4 cellular contexts compared by ENCODE assay signal in the genomic region with DNA sequence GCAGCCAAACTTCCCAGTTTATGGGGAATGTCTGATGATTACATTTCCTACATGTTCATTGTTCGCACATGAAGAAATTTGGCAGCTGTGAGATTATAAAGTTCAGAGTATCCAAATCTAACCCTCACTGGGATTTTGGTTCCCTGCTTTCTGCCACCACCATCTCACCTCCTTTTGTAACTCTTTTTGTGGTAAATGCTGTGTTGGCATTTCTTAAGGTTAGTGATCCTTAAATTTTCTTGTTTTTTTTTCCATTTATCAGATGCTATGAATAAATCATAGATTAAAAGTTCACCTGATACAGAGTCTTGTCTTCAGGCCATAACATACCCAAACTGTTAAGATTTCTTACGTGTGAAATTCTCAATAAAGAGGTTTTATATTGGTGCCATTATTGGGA.
TF ChIP-seq lines count a peak whose summit lies in the region.

No MANE protein-coding gene starts in this region.

TF ChIP-seq in HepG2, 621 proteins besides CTCF, POLR2A, EP300 and RAD21:
- TF ChIP-seq MAFK (conservative IDR thresholded peaks at IDR 0.05 in 1 of 2, IDR thresholded peaks at IDR 0.05 in 1 of 2; ENCODE audit: low read length in 2 of 2), result peak; percentile 87 to 91
- TF ChIP-seq MAFF (IDR thresholded peaks at IDR 0.05; ENCODE audit: low read depth, low read length), result peak; percentile 83
- TF ChIP-seq, protein P1, sequence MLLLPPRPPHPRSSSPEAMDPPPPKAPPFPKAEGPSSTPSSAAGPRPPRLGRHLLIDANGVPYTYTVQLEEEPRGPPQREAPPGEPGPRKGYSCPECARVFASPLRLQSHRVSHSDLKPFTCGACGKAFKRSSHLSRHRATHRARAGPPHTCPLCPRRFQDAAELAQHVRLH (CRISPR knock-in tag; IDR thresholded peaks at IDR 0.05; ENCODE audit: borderline replicate concordance, low read depth), result no peak

TF ChIP-seq in A549, 52 proteins besides CTCF, POLR2A, EP300 and RAD21:
- TF ChIP-seq MAFK (IDR thresholded peaks at IDR 0.05; ENCODE audit: partially characterized antibody) (peak; percentile 86), RNF2 (IDR thresholded peaks at IDR 0.05; ENCODE audit: borderline replicate concordance, low read depth) (no peak)
TF ChIP-seq in A549: peak in this region for 1.

TF ChIP-seq in IMR-90, 13 proteins besides CTCF, POLR2A, EP300 and RAD21:
- TF ChIP-seq BHLHE40 (IDR thresholded peaks at IDR 0.05; ENCODE audit: low read depth, low read length) (no peak), MAFK (IDR thresholded peaks at IDR 0.05; ENCODE audit: low read depth, low read length) (peak; percentile 80), SMC3 (IDR thresholded peaks at IDR 0.05; ENCODE audit: low read depth, low read length) (no peak)

TF ChIP-seq in K562, 482 proteins besides CTCF, POLR2A, EP300 and RAD21:
- no peak for TF ChIP-seq ZFPM2 (CRISPR knock-in tag; IDR thresholded peaks at IDR 0.05)
- TF ChIP-seq MAFF (IDR thresholded peaks at IDR 0.05; ENCODE audit: low read length), result peak; percentile 64
- no peak for TF ChIP-seq ZNF766 (CRISPR knock-in tag; conservative IDR thresholded peaks at IDR 0.05)
- TF ChIP-seq ZNF3 (CRISPR knock-in tag; IDR thresholded peaks at IDR 0.05), result no peak
- no peak for TF ChIP-seq ZC3H11A (IDR thresholded peaks at IDR 0.05; ENCODE audit: low read depth, low read length)
- no peak for TF ChIP-seq HDAC2 (IDR thresholded peaks at IDR 0.05)
- TF ChIP-seq TEAD1 (CRISPR knock-in tag; IDR thresholded peaks at IDR 0.05), result no peak
- TF ChIP-seq SNIP1 (IDR thresholded peaks at IDR 0.05; ENCODE audit: low read depth), result no peak
- no peak for TF ChIP-seq HCFC1 (IDR thresholded peaks at IDR 0.05; ENCODE audit: low read depth, low read length)
- no peak for TF ChIP-seq FOXA1 (IDR thresholded peaks at IDR 0.05; ENCODE audit: borderline replicate concordance)
- peak; percentile 59; the same call in 1 of the 2 replicates for TF ChIP-seq C11orf30 (IDR thresholded peaks at IDR 0.05; ENCODE audit: low read depth)
- TF ChIP-seq ZNF507 (tag; conservative IDR thresholded peaks at IDR 0.05), result no peak
- TF ChIP-seq PHB2 (IDR thresholded peaks at IDR 0.05; ENCODE audit: low read depth), result no peak
- TF ChIP-seq RFX1 (IDR thresholded peaks at IDR 0.05), result no peak
- TF ChIP-seq MEIS2 (IDR thresholded peaks at IDR 0.05; ENCODE audit: partially characterized antibody), result no peak
- TF ChIP-seq ZNF316 (IDR thresholded peaks at IDR 0.05), result peak; percentile 86
- TF ChIP-seq, protein P2, sequence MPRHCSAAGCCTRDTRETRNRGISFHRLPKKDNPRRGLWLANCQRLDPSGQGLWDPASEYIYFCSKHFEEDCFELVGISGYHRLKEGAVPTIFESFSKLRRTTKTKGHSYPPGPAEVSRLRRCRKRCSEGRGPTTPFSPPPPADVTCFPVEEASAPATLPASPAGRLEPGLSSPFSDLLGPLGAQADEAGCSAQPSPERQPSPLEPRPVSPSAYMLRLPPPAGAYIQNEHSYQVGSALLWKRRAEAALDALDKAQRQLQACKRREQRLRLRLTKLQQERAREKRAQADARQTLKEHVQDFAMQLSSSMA (CRISPR knock-in tag; IDR thresholded peaks at IDR 0.05), result no peak
- TF ChIP-seq, protein P3, sequence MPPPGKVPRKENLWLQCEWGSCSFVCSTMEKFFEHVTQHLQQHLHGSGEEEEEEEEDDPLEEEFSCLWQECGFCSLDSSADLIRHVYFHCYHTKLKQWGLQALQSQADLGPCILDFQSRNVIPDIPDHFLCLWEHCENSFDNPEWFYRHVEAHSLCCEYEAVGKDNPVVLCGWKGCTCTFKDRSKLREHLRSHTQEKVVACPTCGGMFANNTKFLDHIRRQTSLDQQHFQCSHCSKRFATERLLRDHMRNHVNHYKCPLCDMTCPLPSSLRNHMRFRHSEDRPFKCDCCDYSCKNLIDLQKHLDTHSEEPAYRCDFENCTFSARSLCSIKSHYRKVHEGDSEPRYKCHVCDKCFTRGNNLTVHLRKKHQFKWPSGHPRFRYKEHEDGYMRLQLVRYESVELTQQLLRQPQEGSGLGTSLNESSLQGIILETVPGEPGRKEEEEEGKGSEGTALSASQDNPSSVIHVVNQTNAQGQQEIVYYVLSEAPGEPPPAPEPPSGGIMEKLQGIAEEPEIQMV (tag; conservative IDR thresholded peaks at IDR 0.05; ENCODE audit: low read depth), result no peak
- no peak for TF ChIP-seq XRCC4 (IDR thresholded peaks at IDR 0.05; ENCODE audit: extremely low read depth, insufficient read depth, insufficient read length)
- peak; percentile 59; the same call in 1 of the 2 replicates for TF ChIP-seq MAFK (IDR thresholded peaks at IDR 0.05; ENCODE audit: low read length)
- TF ChIP-seq MAFG (tag; conservative IDR thresholded peaks at IDR 0.05), result peak; percentile 62
- no peak for TF ChIP-seq NR2F6 (CRISPR knock-in tag; IDR thresholded peaks at IDR 0.05)
